ENCODE assay signal across 8 cellular contexts in genomic region chr3:106333911-106334618, GRCh38.
A peak's percentile ranks its signal among the peaks of the same experiment; 100 is the strongest.
DNase-seq lines count a peak whose midpoint lies in the region; ATAC-seq and TF ChIP-seq lines count a peak whose summit lies in the region.

No MANE protein-coding gene starts in this region.

- H3K4me3 ChIP-seq in left ventricle myocardium inferior = no peak overlapping the region

- H3K27me3 Mint-ChIP-seq in glutamatergic neuron (ENCODE audit: unreplicated experiment) = no peaks in the 10 kb centered on the region

- peak; percentile 82 for DNase-seq in activated CD4-positive, alpha-beta T cell treated with anti-CD3 and anti-CD28 coated beads for 48 hours
- DNase-seq in kidney tubule cell (ENCODE audit: low spot score) (peak; percentile 92), KG1 (lab: John Stamatoyannopoulos, UW) (no peak), RWPE1 (ENCODE audit: low spot score) (no peak), left ventricle myocardium inferior (no peak), glutamatergic neuron (no peak)

- no peak overlapping the region for H3K27ac Mint-ChIP-seq in glutamatergic neuron (ENCODE audit: unreplicated experiment)

- H3K36me3 ChIP-seq in left ventricle myocardium inferior = no peaks in the 10 kb centered on the region

- ATAC-seq in GM18498 (IDR thresholded peaks at IDR 0.05; ENCODE audit: unreplicated experiment) = peak; percentile 64
- peak; percentile 59 for ATAC-seq in HG02759 (IDR thresholded peaks at IDR 0.05; ENCODE audit: unreplicated experiment)

- H3K4me1 ChIP-seq in left ventricle myocardium inferior = no peaks in the 10 kb centered on the region

- intact Hi-C loops in left ventricle myocardium inferior (cut with micrococcal nuclease) = no loop called here

- peaks cover 2% of the 10 kb centered on the region for H3K9me3 Mint-ChIP-seq in glutamatergic neuron (ENCODE audit: unreplicated experiment)

- no peaks in the 10 kb centered on the region for H3K27me3 ChIP-seq in left ventricle myocardium inferior (ENCODE audit: low read depth)

- H3K36me3 Mint-ChIP-seq in glutamatergic neuron (ENCODE audit: unreplicated experiment) = no peaks in the 10 kb centered on the region

- POLR2A ChIA-PET in RWPE1 (lab: Yijun Ruan, JAX; ENCODE audit: low non-redundant PET) = no interaction called here

- peaks cover 15% of the 10 kb centered on the region for H3K4me1 Mint-ChIP-seq in glutamatergic neuron (ENCODE audit: low read depth, unreplicated experiment)

- no peak overlapping the region for H3K4me3 Mint-ChIP-seq in glutamatergic neuron (ENCODE audit: unreplicated experiment)

- TF ChIP-seq CTCF in RWPE1 (conservative IDR thresholded peaks at IDR 0.05; ENCODE audit: low read depth) (no peak), left ventricle myocardium inferior (IDR thresholded peaks at IDR 0.05; ENCODE audit: borderline replicate concordance) (no peak), glutamatergic neuron (IDR thresholded peaks at IDR 0.05; ENCODE audit: partially characterized antibody, unreplicated experiment) (no peak)

- H3K27ac ChIP-seq in RWPE1 (no peak overlapping the region), left ventricle myocardium inferior (replicated peaks) (no peak overlapping the region)

- H3K9me3 ChIP-seq in left ventricle myocardium inferior (replicated peaks) = no peaks in the 10 kb centered on the region

- CTCF ChIA-PET in RWPE1 (lab: Yijun Ruan, JAX) = no interaction called here

Comparison
In these comparisons a context has a peak if more than half of its experiments do, and no peak if none do; other contexts are left out.
1. DNase-seq: peak in activated CD4-positive, alpha-beta T cell treated with anti-CD3 and anti-CD28 coated beads for 48 hours (single experiment) and kidney tubule cell (single experiment); none in KG1 (single experiment), RWPE1 (single experiment), left ventricle myocardium inferior (single experiment) and glutamatergic neuron (single experiment).